In genomic region chr22:38751422-38752346, GRCh38 we compare ENCODE assay signal across 1 cellular context.
TF ChIP-seq lines count a peak whose summit lies in the region.

No MANE protein-coding gene starts in this region.

TF ChIP-seq in SK-N-SH, 30 proteins besides CTCF, POLR2A, EP300 and RAD21:
- TF ChIP-seq CHD2 (IDR thresholded peaks at IDR 0.05; ENCODE audit: low read length, partially characterized antibody): no peak
- TF ChIP-seq RFX5 (IDR thresholded peaks at IDR 0.05; ENCODE audit: low read length): no peak
